ENCODE assay signal across 8 cellular contexts in the genomic region with DNA sequence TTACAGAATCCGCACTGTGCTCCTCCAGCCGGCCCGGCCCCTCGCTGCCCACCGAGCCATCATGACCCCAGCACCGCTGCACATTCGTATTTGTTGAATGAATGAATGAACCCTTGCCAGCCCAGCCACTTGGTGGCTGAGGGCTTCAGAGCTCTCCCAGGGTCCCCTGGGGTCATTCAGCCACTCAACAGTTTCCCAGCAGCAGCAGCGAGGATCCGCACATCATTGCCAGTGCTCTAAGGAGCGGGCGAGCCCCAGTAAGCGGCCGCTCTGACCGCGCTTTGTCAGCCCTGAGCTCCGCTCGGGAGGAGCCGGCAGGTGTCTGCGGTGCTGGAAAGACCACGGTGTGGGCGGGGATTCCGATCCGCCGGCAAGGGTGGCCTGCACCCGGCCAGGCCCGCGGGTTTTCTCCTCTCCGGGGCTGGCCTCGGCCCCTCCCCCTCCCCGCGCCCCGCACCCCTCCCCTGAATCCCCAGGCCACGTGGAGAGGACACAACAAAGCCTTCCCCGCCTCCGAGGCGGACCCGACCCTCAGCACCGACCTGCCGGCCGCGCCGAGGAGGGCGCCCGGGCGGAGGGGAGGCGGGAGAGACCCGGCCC. TPM values are rescaled to one million over a fixed set of nuclear protein-coding genes. Genes with fewer than 3 reads are reported as not detected.
DNase-seq lines count a peak whose midpoint lies in the region; ATAC-seq and TF ChIP-seq lines count a peak whose summit lies in the region.

No MANE protein-coding gene starts in this region.

- DNase-seq in GM10266 (ENCODE audit: extremely low spot score) (peak; percentile 71), OCI-LY7 (ENCODE audit: low spot score) (peak; percentile 79), germinal center (ENCODE audit: low spot score) (peak; percentile 74), GOT3 (lab: John Stamatoyannopoulos, UW) (no peak), Ammon's horn (ENCODE audit: low spot score) (no peak)
- DNase-seq in activated T-helper 9 cell treated with anti-CD3 and anti-CD28 coated beads, Interleukin-2, amount 50 U/mL, for 16 hours (ENCODE audit: low read depth), result peak; percentile 62

- no peaks in the 10 kb centered on the region for H3K27me3 ChIP-seq in parathyroid adenoma (ENCODE audit: control insufficient read depth, insufficient read depth, low read length)

- H3K4me2 ChIP-seq in OCI-LY7 (ENCODE audit: low read length) (peak overlapping the region; percentile 81), parathyroid adenoma (ENCODE audit: low read length) (peak overlapping the region; percentile 70)

- no TSS peak for BruUV-seq in OCI-LY7 (replicated peaks; lab: Mats Ljungman, UMichigan)

- H3K79me2 ChIP-seq in OCI-LY7 (ENCODE audit: insufficient read depth, low read depth, low read length), result peaks cover 54% of the 10 kb centered on the region; the same call in 1 of the 2 replicates
- H3K79me2 ChIP-seq in parathyroid adenoma, result no peaks in the 10 kb centered on the region

- no peak for TF ChIP-seq CTCF in GM10266 (IDR thresholded peaks at IDR 0.05; ENCODE audit: control insufficient read depth, insufficient read depth, low read depth, missing control alignments)
- TF ChIP-seq CTCF in OCI-LY7 (conservative IDR thresholded peaks at IDR 0.05; ENCODE audit: low read length), result no peak
- TF ChIP-seq CTCF in parathyroid adenoma (IDR thresholded peaks at IDR 0.05), result no peak

- no peaks in the 10 kb centered on the region for H3K9me2 ChIP-seq in OCI-LY7 (ENCODE audit: insufficient read depth, low read length)

- CTCF ChIA-PET in OCI-LY7 (lab: Charles Lee; ENCODE audit: unreplicated experiment), result interaction anchor here (0.9 to 1.1 kb wide), 2 partner anchors 22 to 25 kb away, joined by 3 to 4 read pairs; no protein-coding TSS in a partner anchor

- H3K9me3 ChIP-seq in OCI-LY7 (ENCODE audit: low read length) (no peaks in the 10 kb centered on the region), parathyroid adenoma (ENCODE audit: control insufficient read depth, low read length) (no peaks in the 10 kb centered on the region)

- no peak overlapping the region for H3K9ac ChIP-seq in parathyroid adenoma

- H3K4me1 ChIP-seq in OCI-LY7 (ENCODE audit: insufficient read depth, low read length, poor library complexity, severe bottlenecking) (peaks cover 56% of the 10 kb centered on the region), parathyroid adenoma (peaks cover 6% of the 10 kb centered on the region)

- POLR2A ChIA-PET in OCI-LY7 (lab: Charles Lee), result interaction anchor here (0.8 to 2.5 kb wide), 2 partner anchors 12 to 23 kb away, joined by 3 to 8 read pairs; no protein-coding TSS in a partner anchor

- intact Hi-C loops in OCI-LY7 (cut with micrococcal nuclease; ENCODE audit: unreplicated experiment), result loop anchor here (5.0 to 10.0 kb wide), 2 partner anchors 139 to 294 kb away; a partner anchor contains a TSS

- ATAC-seq in HG02981 (IDR thresholded peaks at IDR 0.05; ENCODE audit: unreplicated experiment), result peak; percentile 29

- H3K27ac ChIP-seq in OCI-LY7 (ENCODE audit: low read depth, low read length, poor library complexity, severe bottlenecking) (peak overlapping the region; percentile 79), parathyroid adenoma (no peak overlapping the region)

- H3K4me3 ChIP-seq in OCI-LY7 (ENCODE audit: low read depth, low read length, poor library complexity, severe bottlenecking) (peak overlapping the region; percentile 75), parathyroid adenoma (ENCODE audit: low read depth, low read length) (peak overlapping the region; percentile 24)

- no peak overlapping the region for H2AFZ ChIP-seq in OCI-LY7 (ENCODE audit: low read length)
- H2AFZ ChIP-seq in parathyroid adenoma, result peak overlapping the region; percentile 60

- H4K20me1 ChIP-seq in OCI-LY7 (ENCODE audit: insufficient read depth, low read length), result peaks cover 20% of the 10 kb centered on the region

- 0 out of 2 replicates have a peak, but pooled peaks cover 5% of the 10 kb centered on the region for H3K36me3 ChIP-seq in OCI-LY7 (ENCODE audit: insufficient read depth, low read length)
- H3K36me3 ChIP-seq in parathyroid adenoma (ENCODE audit: control insufficient read depth, insufficient read depth, low read length), result no peaks in the 10 kb centered on the region

RNA-seq across cellular contexts. Expression of a gene that starts 0.6 kb away (rescaled TPM):
- total RNA-seq in OCI-LY7 (2014; rRNA removed; shearing (Covaris generic)), result 59.9 and 87.8 TPM in 2 replicates
- 51.9 and 60.3 TPM in 2 replicates for total RNA-seq in OCI-LY7 (2022)

Comparison
In these comparisons a context has a peak if more than half of its experiments do, and no peak if none do; other contexts are left out.
1. DNase-seq: peak in GM10266 (single experiment), OCI-LY7 (single experiment), activated T-helper 9 cell treated with anti-CD3 and anti-CD28 coated beads, Interleukin-2, amount 50 U/mL, for 16 hours (single experiment) and germinal center (single experiment); none in GOT3 (single experiment) and Ammon's horn (single experiment).